Comparison of ENCODE assay signal across 8 cellular contexts in the genomic region with DNA sequence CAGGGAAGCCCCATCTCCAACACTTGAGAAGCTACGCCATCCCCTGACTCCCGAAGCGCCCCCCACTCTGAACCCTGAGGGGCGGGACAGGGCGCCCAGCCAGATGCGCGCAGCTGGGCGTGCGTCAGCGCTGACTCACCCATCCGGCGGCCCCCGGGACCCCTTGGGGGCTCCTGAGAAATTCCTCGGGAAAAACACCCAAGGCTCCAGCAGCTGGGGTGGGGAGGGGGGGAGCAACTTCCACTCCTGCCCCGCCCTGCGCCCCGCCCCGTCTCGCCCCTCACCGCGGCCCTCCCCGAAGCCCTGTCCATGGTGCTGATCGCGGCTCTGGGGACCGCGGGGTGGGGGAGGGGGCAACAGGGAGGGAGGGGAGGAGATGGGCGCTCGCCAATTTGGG. TPM values are rescaled to one million over a fixed set of nuclear protein-coding genes. Genes with fewer than 3 reads are reported as not detected.
DNase-seq lines count a peak whose midpoint lies in the region; ATAC-seq and TF ChIP-seq lines count a peak whose summit lies in the region.

No MANE protein-coding gene starts in this region.

- peak overlapping the region; percentile 87 for H3K27ac ChIP-seq in left ventricle myocardium inferior (replicated peaks)
- peak overlapping the region in 14 of 21 experiments; percentile 36 to 87 (median 70) for H3K27ac ChIP-seq in skin epidermis
- no peak overlapping the region for H3K27ac ChIP-seq in WERI-Rb-1

- intact Hi-C loops in left ventricle myocardium inferior (cut with micrococcal nuclease), result no loop called here

- TF ChIP-seq RAD21 in Ishikawa (IDR thresholded peaks at IDR 0.05; ENCODE audit: low read depth), result no peak

- DNase-seq in activated naive CD4-positive, alpha-beta T cell (lab: John Stamatoyannopoulos, UW), result peak in 3 of 4 experiments; percentile 1 to 27 (median 9)
- DNase-seq in left ventricle myocardium inferior (peak; percentile 84), NCI-H748 (lab: John Stamatoyannopoulos, UW; ENCODE audit: unreplicated experiment) (no peak), WERI-Rb-1 (no peak), cerebellum (ENCODE audit: low spot score) (no peak)

- H3K4me1 ChIP-seq in left ventricle myocardium inferior, result peaks cover 36% of the 10 kb centered on the region

- no peak for ATAC-seq in GM19452 (IDR thresholded peaks at IDR 0.05; ENCODE audit: unreplicated experiment)

- no peak for TF ChIP-seq EP300 in Ishikawa (IDR thresholded peaks at IDR 0.05; ENCODE audit: borderline replicate concordance)

- TF ChIP-seq CTCF in left ventricle myocardium inferior (IDR thresholded peaks at IDR 0.05; ENCODE audit: borderline replicate concordance) (no peak), WERI-Rb-1 (IDR thresholded peaks at IDR 0.05; ENCODE audit: low read depth, low read length) (no peak)

- H3K9me3 ChIP-seq in left ventricle myocardium inferior (replicated peaks) (no peaks in the 10 kb centered on the region), WERI-Rb-1 (ENCODE audit: severe bottlenecking) (no peaks in the 10 kb centered on the region)

- H3K4me3 ChIP-seq in left ventricle myocardium inferior (peak overlapping the region; percentile 69), skin epidermis (peak overlapping the region; percentile 23 to 50 (median 40)), WERI-Rb-1 (ENCODE audit: low read depth, low read length) (no peak overlapping the region)

- H3K36me3 ChIP-seq in left ventricle myocardium inferior (peaks cover 10% of the 10 kb centered on the region), WERI-Rb-1 (no peaks in the 10 kb centered on the region)

- H3K27me3 ChIP-seq in left ventricle myocardium inferior (ENCODE audit: low read depth) (peaks cover 97% of the 10 kb centered on the region), WERI-Rb-1 (ENCODE audit: insufficient read depth, low read depth, severe bottlenecking) (peaks cover 58% of the 10 kb centered on the region)

TF ChIP-seq in Ishikawa, 13 proteins besides CTCF, POLR2A, EP300 and RAD21:
- TF ChIP-seq FOXM1 (IDR thresholded peaks at IDR 0.05; ENCODE audit: borderline replicate concordance, low read depth), result no peak
- no peak; the same call in 1 of the 2 replicates for TF ChIP-seq NFIC (IDR thresholded peaks at IDR 0.05)
- peak; percentile 80 for TF ChIP-seq ZBTB7A (IDR thresholded peaks at IDR 0.05; ENCODE audit: low read depth)
- TF ChIP-seq REST (IDR thresholded peaks at IDR 0.05; ENCODE audit: low read depth), result peak; percentile 89

RNA-seq across cellular contexts. Expression of gene COL5A3, which starts 1.0 kb away (rescaled TPM):
- total RNA-seq in left ventricle myocardium inferior (8.7 TPM), cerebellum (0.73 TPM)

RNA-seq across cellular contexts. Expression of gene RDH8, which starts 4.0 kb away (rescaled TPM):
- total RNA-seq in left ventricle myocardium inferior, result not detected
- not detected for total RNA-seq in cerebellum

Comparison
In these comparisons a context has a peak if more than half of its experiments do, and no peak if none do; other contexts are left out.
1. DNase-seq: peak in activated naive CD4-positive, alpha-beta T cell (3 of 4) and left ventricle myocardium inferior (single experiment); none in NCI-H748 (single experiment), WERI-Rb-1 (single experiment) and cerebellum (single experiment).